22 cellular contexts compared by ENCODE assay signal in the genomic region with DNA sequence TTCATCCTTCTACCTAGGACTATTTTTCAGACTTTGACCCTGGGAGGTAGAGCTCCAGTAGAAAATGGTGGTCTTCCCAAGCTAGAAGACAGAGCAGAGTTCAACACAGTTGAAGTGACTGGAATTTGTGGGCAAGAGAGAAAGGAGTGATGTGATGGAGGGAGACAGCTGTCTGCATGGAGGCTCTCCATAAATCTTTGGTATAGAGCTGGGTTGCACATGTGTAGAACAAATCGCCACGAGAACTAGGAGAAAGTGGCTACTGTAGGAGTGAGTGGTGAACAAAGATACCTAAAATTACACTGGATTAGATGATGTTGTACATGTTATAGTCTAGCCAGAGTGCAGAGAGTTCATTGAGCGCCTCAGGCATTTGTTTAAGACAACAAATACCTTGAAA. TPM values are rescaled to one million over a fixed set of nuclear protein-coding genes. Genes with fewer than 3 reads are reported as not detected.
DNase-seq lines count a peak whose midpoint lies in the region; ATAC-seq, FAIRE-seq and TF ChIP-seq lines count a peak whose summit lies in the region.
"Had no signal": no experiment of that assay in that cellular context is flagged by ENCODE, and none has a peak within 500 bp of the region (broad histone marks: within the 10 kb centered on the region; RNA-seq: fewer than 3 reads in every experiment).

No MANE protein-coding gene starts in this region.

- in situ Hi-C loops in KBM-7 (cut with MboI; ENCODE audit: low pct_unique_long_range_greater_than_20kb, low sequenced_read_pairs), result no loop called here

- H3K9me3 Mint-ChIP-seq in astrocyte (ENCODE audit: unreplicated experiment) (no peaks in the 10 kb centered on the region), nephron (no peaks in the 10 kb centered on the region)
- H3K9me3 Mint-ChIP-seq: CD8-positive, alpha-beta T cell had no signal

- peaks cover 2% of the 10 kb centered on the region for H3K79me2 ChIP-seq in astrocyte (ENCODE audit: insufficient read depth, low read length)

- H3K27me3 Mint-ChIP-seq in astrocyte (ENCODE audit: low read depth, unreplicated experiment), result no peaks in the 10 kb centered on the region
- no peaks in the 10 kb centered on the region for H3K27me3 Mint-ChIP-seq in nephron (ENCODE audit: low read depth)
- H3K27me3 Mint-ChIP-seq: B cell; CD4-positive, CD25-positive, alpha-beta regulatory T cell had no signal

- H3K4me3 Mint-ChIP-seq in astrocyte (ENCODE audit: unreplicated experiment) (no peak overlapping the region), nephron (no peak overlapping the region)
- H3K4me3 Mint-ChIP-seq: B cell; CD4-positive, CD25-positive, alpha-beta regulatory T cell; CD8-positive, alpha-beta T cell; HFFc6 had no signal

- H3K9me3 ChIP-seq in astrocyte (ENCODE audit: insufficient read depth, low read depth, low read length), result no peaks in the 10 kb centered on the region
- H3K9me3 ChIP-seq: BLaER1, Caco-2, HAP-1 had no signal

- no peak overlapping the region for H3K4me2 ChIP-seq in astrocyte (ENCODE audit: low read length)
- H3K4me2 ChIP-seq: BLaER1 had no signal

- H3K4me3 ChIP-seq in astrocyte (ENCODE audit: insufficient read depth, low read depth, low read length), result no peak overlapping the region
- H3K4me3 ChIP-seq: BLaER1, GM12878, HAP-1 had no signal

- no peaks in the 10 kb centered on the region for H3K36me3 ChIP-seq in astrocyte (ENCODE audit: insufficient read depth, low read length)

- no peaks in the 10 kb centered on the region for H3K27me3 ChIP-seq in astrocyte (ENCODE audit: insufficient read depth, low read length)
- H3K27me3 ChIP-seq: BLaER1 had no signal

- H3K27ac ChIP-seq in astrocyte (ENCODE audit: low read depth, low read length), result no peak overlapping the region
- H3K27ac ChIP-seq: 22Rv1, BLaER1, C4-2B had no signal

- no peak overlapping the region for H2AFZ ChIP-seq in astrocyte (ENCODE audit: low read depth, low read length)

- ATAC-seq in GM18870 (IDR thresholded peaks at IDR 0.05; ENCODE audit: unreplicated experiment), result no peak
- ATAC-seq: CD8-positive, alpha-beta T cell; GM12878 had no signal

- no peak for TF ChIP-seq CTCF in astrocyte (IDR thresholded peaks at IDR 0.05; ENCODE audit: insufficient read depth, low read depth, low read length)
- TF ChIP-seq CTCF in nephron (IDR thresholded peaks at IDR 0.05; ENCODE audit: unreplicated experiment in 3 of 3), result no peak

- H3K36me3 Mint-ChIP-seq in astrocyte (ENCODE audit: low read depth, unreplicated experiment) (peaks cover 20% of the 10 kb centered on the region), nephron (ENCODE audit: low read depth) (peaks cover 19% of the 10 kb centered on the region)

- H3K9ac ChIP-seq in astrocyte (ENCODE audit: low read length), result no peak overlapping the region
- H3K9ac ChIP-seq: BLaER1 had no signal

- DNase-seq in HTR-8/SVneo (ENCODE audit: insufficient read length, low spot score), result no peak
- no peak for DNase-seq in astrocyte (ENCODE audit: low read depth)
- no peak for DNase-seq in urothelium cell line (ENCODE audit: low spot score)
- no peak for DNase-seq in KBM-7
- DNase-seq in activated CD4-positive, alpha-beta T cell treated with anti-CD3 and anti-CD28 coated beads for 4 hours, result no peak
- DNase-seq: Caco-2; CD4-positive, CD25-positive, alpha-beta regulatory T cell; CD8-positive, alpha-beta T cell; DMS153; DND-41; GDM1; GOT3; HFFc6 had no signal

- FAIRE-seq in HTR-8/SVneo (lab: Jason Lieb, UNC) (peak; percentile 80), astrocyte (lab: Jason Lieb, UNC) (no peak), urothelium cell line (lab: Jason Lieb, UNC) (peak; percentile 30)
- FAIRE-seq: GM12878, H54 had no signal

- H3K27ac Mint-ChIP-seq in astrocyte (ENCODE audit: unreplicated experiment), result peak overlapping the region; percentile 1
- peak overlapping the region in 2 of 3 experiments; percentile 3 to 42 for H3K27ac Mint-ChIP-seq in nephron
- H3K27ac Mint-ChIP-seq: B cell; CD4-positive, CD25-positive, alpha-beta regulatory T cell; CD8-positive, alpha-beta T cell; HFFc6 had no signal

- no peaks in the 10 kb centered on the region for H4K20me1 ChIP-seq in astrocyte (ENCODE audit: insufficient read depth, low read length)
- H4K20me1 ChIP-seq: BLaER1 had no signal

- peaks cover 9% of the 10 kb centered on the region for H3K4me1 ChIP-seq in astrocyte (ENCODE audit: insufficient read depth, low read length)
- H3K4me1 ChIP-seq: BLaER1, Caco-2, HAP-1 had no signal

- peaks cover 10% of the 10 kb centered on the region for H3K4me1 Mint-ChIP-seq in astrocyte (ENCODE audit: low read depth, unreplicated experiment)
- peaks cover 19% of the 10 kb centered on the region for H3K4me1 Mint-ChIP-seq in nephron
- H3K4me1 Mint-ChIP-seq: B cell; CD4-positive, CD25-positive, alpha-beta regulatory T cell had no signal

RNA-seq across cellular contexts. Expression of a gene that starts 14.5 kb away (rescaled TPM):
- 6.2 and 6.7 TPM in 2 replicates for total RNA-seq in astrocyte

RNA-seq across cellular contexts. Expression of a gene that starts 33.5 kb away (rescaled TPM):
- total RNA-seq in astrocyte, result 57.2 and 62.8 TPM in 2 replicates

RNA-seq across cellular contexts. Expression of a gene that starts 33.6 kb away (rescaled TPM):
- total RNA-seq in astrocyte, result 68.8 and 74.6 TPM in 2 replicates
